Comparison of ENCODE assay signal across 12 cellular contexts in the genomic region with DNA sequence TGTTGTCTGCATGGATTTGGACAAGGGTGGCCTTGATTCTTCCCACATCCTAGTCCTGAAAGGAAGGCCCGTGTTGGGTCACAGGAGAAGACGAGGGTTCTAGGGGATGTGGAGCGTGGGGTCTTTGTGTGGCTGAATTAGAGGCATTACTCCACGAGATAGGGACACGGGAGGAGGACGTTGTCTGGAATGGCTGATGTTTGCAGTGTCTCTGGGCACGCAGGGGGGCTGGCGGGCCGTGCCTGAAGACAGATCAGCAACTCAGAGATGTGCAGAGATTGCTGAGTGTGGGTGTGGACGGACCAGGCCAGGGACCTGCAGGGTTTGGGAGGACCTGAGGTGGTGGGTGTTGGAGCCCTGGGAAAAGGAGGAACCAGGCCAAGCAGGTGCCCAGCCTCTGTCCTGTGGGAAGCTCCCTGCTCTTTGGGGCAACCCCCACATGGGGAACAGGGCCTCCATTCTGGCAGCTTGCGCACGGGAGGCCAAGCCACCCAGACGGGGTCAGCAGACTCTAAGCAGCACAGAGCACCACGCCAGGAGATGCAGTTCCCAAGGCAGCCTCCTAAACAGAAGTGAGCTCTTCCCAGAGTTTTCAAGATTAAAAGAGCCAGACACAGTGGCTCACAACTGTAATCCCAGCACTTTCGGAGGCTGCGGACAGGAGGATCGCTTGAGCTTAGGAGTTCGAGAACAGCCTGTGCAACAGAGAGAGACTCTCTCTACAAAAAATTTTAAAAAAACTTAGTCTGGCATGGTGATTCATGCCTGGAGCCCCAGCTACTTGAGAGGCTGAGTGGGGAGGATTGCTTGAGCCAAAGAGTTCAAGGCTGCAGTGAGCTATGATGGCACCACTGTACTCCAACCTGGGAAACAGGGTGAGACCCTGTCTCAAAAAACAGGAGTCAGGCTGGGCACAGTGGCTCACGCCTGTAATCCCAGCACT.
DNase-seq lines count a peak whose midpoint lies in the region; ATAC-seq, FAIRE-seq and TF ChIP-seq lines count a peak whose summit lies in the region.
"Had no signal": no experiment of that assay in that cellular context is flagged by ENCODE, and none has a peak within 500 bp of the region (broad histone marks: within the 10 kb centered on the region; RNA-seq: fewer than 3 reads in every experiment).

No MANE protein-coding gene starts in this region.

- intact Hi-C loops in kidney (cut with DNase I), result no loop called here

- DNase-seq in GM23338 (ENCODE audit: low spot score) (no peak), astrocyte (ENCODE audit: low read depth) (no peak), kidney (no peak), NCI-H226 (no peak), GM13976 (ENCODE audit: low spot score) (no peak), COR-L47 (lab: John Stamatoyannopoulos, UW) (no peak), DMS153 treated with DMSO at 0.1 percent for 48 hours (lab: John Stamatoyannopoulos, UW; ENCODE audit: unreplicated experiment) (no peak)
- DNase-seq in stimulated activated naive B cell treated with anti-CD40 and anti-IgM and Interleukin-4, amounts not matched to agents 10 μg/mL and 1 μg/mL and 100 μg/mL, for 72 hours, result no peak
- DNase-seq: activated T-cell treated with anti-CD3 and anti-CD28 coated beads, Interleukin-2, amount 50 U/mL, for 1 hour; CD8-positive, alpha-beta memory T cell had no signal

- H2AFZ ChIP-seq in GM23338 (no peak overlapping the region), astrocyte (ENCODE audit: low read depth, low read length) (no peak overlapping the region)

- H3K4me1 ChIP-seq in GM23338 (ENCODE audit: insufficient read depth) (no peaks in the 10 kb centered on the region; the same call in 1 of the 2 replicates), astrocyte (ENCODE audit: insufficient read depth, low read length) (peaks cover 7% of the 10 kb centered on the region), kidney (ENCODE audit: control insufficient read depth in 1 of 2, insufficient read depth in 1 of 2, low read depth in 1 of 2, low read length in 2 of 2) (peaks cover 10 to 13% of the 10 kb centered on the region in 2 donors)

- H3K36me3 ChIP-seq in GM23338 (ENCODE audit: insufficient read depth) (no peaks in the 10 kb centered on the region), astrocyte (ENCODE audit: insufficient read depth, low read length) (no peaks in the 10 kb centered on the region), kidney (ENCODE audit: control insufficient read depth in 1 of 2, insufficient read depth in 2 of 2, low read length in 2 of 2) (no peaks in the 10 kb centered on the region)
- H3K36me3 ChIP-seq: MG63 had no signal

- TF ChIP-seq CTCF in GM23338 (conservative IDR thresholded peaks at IDR 0.05; ENCODE audit: low read depth in 2 of 2), result no peak
- no peak for TF ChIP-seq CTCF in astrocyte (IDR thresholded peaks at IDR 0.05; ENCODE audit: insufficient read depth, low read depth, low read length)
- TF ChIP-seq CTCF in kidney (IDR thresholded peaks at IDR 0.05; ENCODE audit: borderline replicate concordance, extremely low read depth, insufficient read depth), result no peak
- no peak for TF ChIP-seq CTCF in GM13976 (IDR thresholded peaks at IDR 0.05; ENCODE audit: borderline replicate concordance, control extremely low read depth, extremely low read depth, insufficient read depth, missing control alignments)

- no peaks in the 10 kb centered on the region for H3K79me2 ChIP-seq in GM23338 (replicated peaks; ENCODE audit: insufficient read depth)
- H3K79me2 ChIP-seq in astrocyte (ENCODE audit: insufficient read depth, low read length), result no peaks in the 10 kb centered on the region

- H3K9ac ChIP-seq in astrocyte (ENCODE audit: low read length) (no peak overlapping the region), kidney (ENCODE audit: low read length in 2 of 2) (no peak overlapping the region)

- H3F3A ChIP-seq in GM23338 (replicated peaks; ENCODE audit: low read depth), result peaks cover 11% of the 10 kb centered on the region; the same call in 1 of the 2 replicates

- H3K27me3 Mint-ChIP-seq in GM23338 (ENCODE audit: insufficient read depth, low read depth, poor library complexity), result peaks cover 23% of the 10 kb centered on the region
- no peaks in the 10 kb centered on the region for H3K27me3 Mint-ChIP-seq in astrocyte (ENCODE audit: low read depth, unreplicated experiment)
- no peaks in the 10 kb centered on the region for H3K27me3 Mint-ChIP-seq in stimulated activated naive B cell treated with anti-CD40 and anti-IgM and Interleukin-4, amounts not matched to agents 10 μg/mL and 1 μg/mL and 100 μg/mL, for 72 hours
- H3K27me3 Mint-ChIP-seq: CD8-positive, alpha-beta memory T cell had no signal

- peak; percentile 11; the same call in 2 of the 3 replicates for ATAC-seq in GM23338
- ATAC-seq in stimulated activated naive B cell treated with anti-CD40 and anti-IgM and Interleukin-4, amounts not matched to agents 10 μg/mL and 1 μg/mL and 100 μg/mL, for 72 hours (replicated peaks), result no peak

- H3K27ac ChIP-seq in GM23338 (ENCODE audit: low read depth), result 0 out of 2 replicates have a peak overlapping the region, but pooled peaks have one; percentile 55
- H3K27ac ChIP-seq in astrocyte (ENCODE audit: low read depth, low read length), result no peak overlapping the region
- H3K27ac ChIP-seq in kidney (ENCODE audit: low read depth in 2 of 2, low read length in 2 of 2), result peak overlapping the region; percentile 64 to 83

- H3K9me3 Mint-ChIP-seq in GM23338 (no peaks in the 10 kb centered on the region; the same call in 2 of the 3 replicates), astrocyte (ENCODE audit: unreplicated experiment) (no peaks in the 10 kb centered on the region)
- no peaks in the 10 kb centered on the region for H3K9me3 Mint-ChIP-seq in stimulated activated naive B cell treated with anti-CD40 and anti-IgM and Interleukin-4, amounts not matched to agents 10 μg/mL and 1 μg/mL and 100 μg/mL, for 72 hours
- H3K9me3 Mint-ChIP-seq: CD8-positive, alpha-beta memory T cell; neural crest cell had no signal

- H4K20me1 ChIP-seq in GM23338 (replicated peaks; ENCODE audit: insufficient read depth) (no peaks in the 10 kb centered on the region), astrocyte (ENCODE audit: insufficient read depth, low read length) (no peaks in the 10 kb centered on the region)

- H3K4me2 ChIP-seq in GM23338, result no peak overlapping the region
- H3K4me2 ChIP-seq in astrocyte (ENCODE audit: low read length), result peak overlapping the region; percentile 82

- in situ Hi-C loops in GM13976 (cut with MboI; ENCODE audit: low sequenced_read_pairs, unreplicated experiment), result no loop called here

- FAIRE-seq in astrocyte (lab: Jason Lieb, UNC) (no peak), kidney (lab: Jason Lieb, UNC) (no peak)

- H3K4me3 Mint-ChIP-seq in GM23338, result no peak overlapping the region
- H3K4me3 Mint-ChIP-seq in astrocyte (ENCODE audit: unreplicated experiment), result no peak overlapping the region
- H3K4me3 Mint-ChIP-seq in stimulated activated naive B cell treated with anti-CD40 and anti-IgM and Interleukin-4, amounts not matched to agents 10 μg/mL and 1 μg/mL and 100 μg/mL, for 72 hours, result no peak overlapping the region
- H3K4me3 Mint-ChIP-seq: CD8-positive, alpha-beta memory T cell had no signal

- H3K4me1 Mint-ChIP-seq in GM23338 (peaks cover 27% of the 10 kb centered on the region), astrocyte (ENCODE audit: low read depth, unreplicated experiment) (peaks cover 11% of the 10 kb centered on the region)
- H3K4me1 Mint-ChIP-seq in stimulated activated naive B cell treated with anti-CD40 and anti-IgM and Interleukin-4, amounts not matched to agents 10 μg/mL and 1 μg/mL and 100 μg/mL, for 72 hours, result peaks cover 9 to 11% of the 10 kb centered on the region in 2 donors
- H3K4me1 Mint-ChIP-seq: CD8-positive, alpha-beta memory T cell had no signal

- no peaks in the 10 kb centered on the region for H3K9me3 ChIP-seq in astrocyte (ENCODE audit: insufficient read depth, low read depth, low read length)
- no peaks in the 10 kb centered on the region for H3K9me3 ChIP-seq in kidney (ENCODE audit: control insufficient read depth in 1 of 2, low read length in 2 of 2)
- H3K9me3 ChIP-seq: MG63 had no signal

- no peaks in the 10 kb centered on the region for H3K9me2 ChIP-seq in GM23338 (ENCODE audit: insufficient read depth)

- H3K4me3 ChIP-seq in GM23338 (no peak overlapping the region), astrocyte (ENCODE audit: insufficient read depth, low read depth, low read length) (no peak overlapping the region), kidney (ENCODE audit: low read length in 2 of 2) (no peak overlapping the region)
- H3K4me3 ChIP-seq: MG63 had no signal

- H3K27me3 ChIP-seq in GM23338 (ENCODE audit: insufficient read depth), result no peaks in the 10 kb centered on the region
- no peaks in the 10 kb centered on the region for H3K27me3 ChIP-seq in astrocyte (ENCODE audit: insufficient read depth, low read length)
- H3K27me3 ChIP-seq: MG63 had no signal

- peaks cover 10% of the 10 kb centered on the region; the same call in 2 of the 3 replicates for H3K36me3 Mint-ChIP-seq in GM23338 (ENCODE audit: low read depth)
- peaks cover 6% of the 10 kb centered on the region for H3K36me3 Mint-ChIP-seq in astrocyte (ENCODE audit: low read depth, unreplicated experiment)
- peaks cover 0 to 4% of the 10 kb centered on the region in 2 donors for H3K36me3 Mint-ChIP-seq in stimulated activated naive B cell treated with anti-CD40 and anti-IgM and Interleukin-4, amounts not matched to agents 10 μg/mL and 1 μg/mL and 100 μg/mL, for 72 hours
- H3K36me3 Mint-ChIP-seq: CD8-positive, alpha-beta memory T cell had no signal

- H3K27ac Mint-ChIP-seq in GM23338 (peak overlapping the region; percentile 95), astrocyte (ENCODE audit: unreplicated experiment) (peak overlapping the region; percentile 53)
- peak overlapping the region; percentile 56 for H3K27ac Mint-ChIP-seq in stimulated activated naive B cell treated with anti-CD40 and anti-IgM and Interleukin-4, amounts not matched to agents 10 μg/mL and 1 μg/mL and 100 μg/mL, for 72 hours
